Comparison of ENCODE assay signal across 10 cellular contexts in the genomic region with DNA sequence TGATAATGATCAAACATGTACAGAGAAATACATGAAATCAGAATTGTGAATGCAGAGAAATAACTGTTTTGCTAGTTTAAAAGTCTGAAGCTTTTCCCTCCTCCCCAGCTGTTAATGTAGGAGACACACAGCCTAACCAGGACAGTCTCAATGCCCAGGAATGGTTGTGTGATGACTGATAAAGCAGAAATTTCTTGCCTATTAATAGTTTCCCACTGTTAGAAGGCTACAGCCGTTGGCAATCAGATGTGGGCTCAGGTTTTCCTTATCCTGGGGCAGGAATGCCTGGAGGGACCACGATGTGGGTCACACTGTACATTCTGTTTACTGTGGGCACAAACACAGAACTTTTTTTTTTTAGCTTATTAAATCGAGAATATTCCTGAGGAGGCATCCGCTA. TPM values are rescaled to one million over a fixed set of nuclear protein-coding genes. Genes with fewer than 3 reads are reported as not detected.
DNase-seq lines count a peak whose midpoint lies in the region; ATAC-seq, FAIRE-seq and TF ChIP-seq lines count a peak whose summit lies in the region.
"Had no signal": no experiment of that assay in that cellular context is flagged by ENCODE, and none has a peak within 500 bp of the region (broad histone marks: within the 10 kb centered on the region; RNA-seq: fewer than 3 reads in every experiment).

No MANE protein-coding gene starts in this region.

- peaks cover 9 to 73% (median 63%) of the 10 kb centered on the region in 9 donors for H3K4me1 ChIP-seq in heart right ventricle
- peaks cover 31 to 80% (median 60%) of the 10 kb centered on the region in 4 donors for H3K4me1 ChIP-seq in stomach

- H3K27me3 ChIP-seq in heart right ventricle: no peaks in the 10 kb centered on the region
- no peaks in the 10 kb centered on the region for H3K27me3 ChIP-seq in stomach

- no peaks in the 10 kb centered on the region for H3K9me3 ChIP-seq in heart right ventricle
- no peaks in the 10 kb centered on the region for H3K9me3 ChIP-seq in stomach

- WGBS in heart right ventricle, 2 donors: 39 to 51% methylated on average over 4 of the region's 4 CpGs
- 41 to 52% (median 50%) methylated on average over 4 of the region's 4 CpGs for WGBS in stomach, 5 donors

- H3K36me3 ChIP-seq in heart right ventricle: peaks cover 0 to 18% (median 5%) of the 10 kb centered on the region in 9 donors
- H3K36me3 ChIP-seq in stomach: peaks cover 0 to 10% (median 7%) of the 10 kb centered on the region in 4 donors

- H3K27me3 Mint-ChIP-seq in activated CD8-positive, alpha-beta memory T cell treated with anti-CD3 and anti-CD28 coated beads, Interleukin-2, amount 10 ng/mL, durations not matched to agents 7 days and 5 days: no peaks in the 10 kb centered on the region
- no peaks in the 10 kb centered on the region for H3K27me3 Mint-ChIP-seq in activated naive CD8-positive, alpha-beta T cell treated with anti-CD3 and anti-CD28 coated beads for 36 hours

- no peak for TF ChIP-seq CTCF in heart right ventricle (IDR thresholded peaks at IDR 0.05)
- TF ChIP-seq CTCF in stomach (IDR thresholded peaks at IDR 0.05): no peak
- no peak for TF ChIP-seq CTCF in omental fat pad (IDR thresholded peaks at IDR 0.05)

- peak overlapping the region in 8 of 10 donors; percentile 1 to 86 (median 78) for H3K4me3 ChIP-seq in heart right ventricle
- peak overlapping the region in 3 of 4 donors; percentile 67 to 81 (median 78) for H3K4me3 ChIP-seq in stomach

- CTCF ChIA-PET in activated CD8-positive, alpha-beta memory T cell treated with anti-CD3 and anti-CD28 coated beads, Interleukin-2, amount 10 ng/mL, durations not matched to agents 7 days and 5 days (lab: Charles Lee): interaction anchor here (1.0 to 1.8 kb wide), 2 partner anchors 23 to 119 kb away, joined by 3 to 6 read pairs; no protein-coding TSS in a partner anchor

- H3K27ac ChIP-seq in heart right ventricle: peak overlapping the region; percentile 8 to 100 (median 96)
- H3K27ac ChIP-seq in stomach: peak overlapping the region in 4 of 5 donors; percentile 2 to 99 (median 94)

- no peak for DNase-seq in activated CD8-positive, alpha-beta memory T cell treated with anti-CD3 and anti-CD28 coated beads, Interleukin-2, amount 10 ng/mL, durations not matched to agents 7 days and 5 days
- DNase-seq in activated CD8-positive, alpha-beta memory T cell treated with anti-CD3 and anti-CD28 coated beads for 24 hours: no peak
- no peak for DNase-seq in activated naive CD8-positive, alpha-beta T cell treated with anti-CD3 and anti-CD28 coated beads for 36 hours
- peak in 1 of 2 donors; percentile 7 for DNase-seq in heart right ventricle
- no peak for DNase-seq in stomach
- DNase-seq in NCI-H1092 (lab: John Stamatoyannopoulos, UW): no peak
- no peak for DNase-seq in urothelium cell line (ENCODE audit: low spot score)
- no peak for DNase-seq in omental fat pad (ENCODE audit: low spot score)
- DNase-seq: NCI-H187 treated with DMSO at 0.1 percent for 48 hours had no signal

- H3K4me1 Mint-ChIP-seq in activated CD8-positive, alpha-beta memory T cell treated with anti-CD3 and anti-CD28 coated beads, Interleukin-2, amount 10 ng/mL, durations not matched to agents 7 days and 5 days: peaks cover 52% of the 10 kb centered on the region
- peaks cover 39% of the 10 kb centered on the region for H3K4me1 Mint-ChIP-seq in activated naive CD8-positive, alpha-beta T cell treated with anti-CD3 and anti-CD28 coated beads for 36 hours

- ATAC-seq in activated CD8-positive, alpha-beta memory T cell treated with anti-CD3 and anti-CD28 coated beads, Interleukin-2, amount 10 ng/mL, durations not matched to agents 7 days and 5 days: no peak
- ATAC-seq in heart right ventricle (no peak), omental fat pad (ENCODE audit: low FRiP score) (no peak)
- ATAC-seq: left colon had no signal

- no peak for TF ChIP-seq EP300 in stomach (IDR thresholded peaks at IDR 0.05)

- H3K36me3 Mint-ChIP-seq in activated CD8-positive, alpha-beta memory T cell treated with anti-CD3 and anti-CD28 coated beads, Interleukin-2, amount 10 ng/mL, durations not matched to agents 7 days and 5 days: peaks cover 13% of the 10 kb centered on the region
- H3K36me3 Mint-ChIP-seq in activated naive CD8-positive, alpha-beta T cell treated with anti-CD3 and anti-CD28 coated beads for 36 hours: peaks cover 14% of the 10 kb centered on the region

- H3K4me3 Mint-ChIP-seq in activated CD8-positive, alpha-beta memory T cell treated with anti-CD3 and anti-CD28 coated beads, Interleukin-2, amount 10 ng/mL, durations not matched to agents 7 days and 5 days: peak overlapping the region; percentile 74
- H3K4me3 Mint-ChIP-seq in activated naive CD8-positive, alpha-beta T cell treated with anti-CD3 and anti-CD28 coated beads for 36 hours: peak overlapping the region; percentile 75

- H3K27ac Mint-ChIP-seq in activated CD8-positive, alpha-beta memory T cell treated with anti-CD3 and anti-CD28 coated beads, Interleukin-2, amount 10 ng/mL, durations not matched to agents 7 days and 5 days: peak overlapping the region; percentile 2
- H3K27ac Mint-ChIP-seq in activated naive CD8-positive, alpha-beta T cell treated with anti-CD3 and anti-CD28 coated beads for 36 hours: peak overlapping the region; percentile 38

- no peak for FAIRE-seq in urothelium cell line (lab: Jason Lieb, UNC)

- intact Hi-C loops in heart right ventricle (cut with DNase I): loop anchor here in 1 of 10 donors (10.0 kb wide), 1 partner anchor 153 kb away; no protein-coding TSS in a partner anchor
- intact Hi-C loops in stomach (cut with DNase I; ENCODE audit: low total_unique reads): no loop called here

- no peak for TF ChIP-seq POLR2A in stomach (IDR thresholded peaks at IDR 0.05)

- no peaks in the 10 kb centered on the region for H3K9me3 Mint-ChIP-seq in activated CD8-positive, alpha-beta memory T cell treated with anti-CD3 and anti-CD28 coated beads, Interleukin-2, amount 10 ng/mL, durations not matched to agents 7 days and 5 days (ENCODE audit: low read depth)
- H3K9me3 Mint-ChIP-seq in activated naive CD8-positive, alpha-beta T cell treated with anti-CD3 and anti-CD28 coated beads for 36 hours: peaks cover 1% of the 10 kb centered on the region

RNA-seq across cellular contexts. Expression of a gene that starts 1.9 kb away (rescaled TPM):
- total RNA-seq in activated CD8-positive, alpha-beta memory T cell treated with anti-CD3 and anti-CD28 coated beads, Interleukin-2, amount 10 ng/mL, durations not matched to agents 7 days and 5 days: 1 to 10 TPM; 8.5 to 8.7 TPM
- 1 to 10 TPM; 4.0 to 4.2 TPM for total RNA-seq in activated naive CD8-positive, alpha-beta T cell treated with anti-CD3 and anti-CD28 coated beads for 36 hours
- total RNA-seq in heart right ventricle (10 to 100 TPM in 6 of 10 donors, 1 to 10 TPM in 4; 7.6 to 14.3 (median 10.1) TPM), stomach (1 to 10 TPM in 4 of 5 donors, under 1 TPM in 1; 0.58 to 7.1 (median 5.7) TPM), omental fat pad (10 to 100 TPM in 1 of 4 donors, 1 to 10 TPM in 3; 3.5 to 16.7 (median 6.0) TPM)
- polyA plus RNA-seq in heart right ventricle (1 to 10 TPM; 4.0 to 6.1 TPM), stomach (1 to 10 TPM; 2.6 to 3.8 (median 3.7) TPM)

RNA-seq across cellular contexts. Expression of a gene that starts 2.0 kb away (rescaled TPM):
- total RNA-seq in activated CD8-positive, alpha-beta memory T cell treated with anti-CD3 and anti-CD28 coated beads, Interleukin-2, amount 10 ng/mL, durations not matched to agents 7 days and 5 days: 10 to 100 TPM; 21.9 to 31.2 TPM
- 10 to 100 TPM; 25.7 to 28.7 TPM for total RNA-seq in activated naive CD8-positive, alpha-beta T cell treated with anti-CD3 and anti-CD28 coated beads for 36 hours
- total RNA-seq in heart right ventricle: 10 to 100 TPM; 16.6 to 38.3 (median 28.0) TPM
- polyA plus RNA-seq in heart right ventricle: 1 to 10 TPM; 2.4 to 8.3 TPM
- 10 to 100 TPM in 2 of 5 donors, 1 to 10 TPM in 3; 2.3 to 17.9 (median 8.6) TPM for total RNA-seq in stomach
- polyA plus RNA-seq in stomach: 1 to 10 TPM; 1.6 to 2.3 (median 2.2) TPM
- 10 to 100 TPM in 1 of 4 donors, 1 to 10 TPM in 3; 3.7 to 16.6 (median 5.7) TPM for total RNA-seq in omental fat pad

RNA-seq across cellular contexts. Expression of a gene that starts 4.8 kb away (rescaled TPM):
- total RNA-seq in activated CD8-positive, alpha-beta memory T cell treated with anti-CD3 and anti-CD28 coated beads, Interleukin-2, amount 10 ng/mL, durations not matched to agents 7 days and 5 days: 10 to 100 TPM; 13.5 to 25.7 TPM
- total RNA-seq in activated naive CD8-positive, alpha-beta T cell treated with anti-CD3 and anti-CD28 coated beads for 36 hours: 1 to 10 TPM; 2.9 to 3.2 TPM
- total RNA-seq in heart right ventricle (1 to 10 TPM in 4 of 10 donors, under 1 TPM in 6; 0.45 to 2.5 (median 0.93) TPM), stomach (10 to 100 TPM in 2 of 5 donors, 1 to 10 TPM in 3; 1.4 to 14.6 (median 9.8) TPM), omental fat pad (1 to 10 TPM; 1.8 to 8.8 (median 2.9) TPM)
- polyA plus RNA-seq in heart right ventricle (1 to 10 TPM in 1 of 2 donors, under 1 TPM in 1; 0.75 to 7.5 TPM), stomach (1 to 10 TPM; 1.9 to 4.9 (median 2.3) TPM)

RNA-seq across cellular contexts. Expression of a gene that starts 20.0 kb away (rescaled TPM):
- 1 to 10 TPM in 1 of 2 experiments, under 1 TPM in 1; 0.42 to 1.5 TPM for total RNA-seq in activated CD8-positive, alpha-beta memory T cell treated with anti-CD3 and anti-CD28 coated beads, Interleukin-2, amount 10 ng/mL, durations not matched to agents 7 days and 5 days
- total RNA-seq in activated naive CD8-positive, alpha-beta T cell treated with anti-CD3 and anti-CD28 coated beads for 36 hours: under 1 TPM; 0.52 to 0.66 TPM
- total RNA-seq in heart right ventricle (1 to 10 TPM in 3 of 10 donors, under 1 TPM in 7; 0.34 to 2.0 (median 0.89) TPM), stomach (100 to 1,000 TPM in 1 of 5 donors, 1 to 10 TPM in 3, under 1 TPM in 1; 0.45 to 116 (median 5.8) TPM), omental fat pad (1 to 10 TPM in 3 of 4 donors, under 1 TPM in 1; 0.60 to 4.1 (median 1.6) TPM)
- polyA plus RNA-seq in heart right ventricle (1 to 10 TPM in 1 of 2 donors, under 1 TPM in 1; 0.45 to 2.4 TPM), stomach (1 to 10 TPM in 1 of 3 donors, under 1 TPM in 1, not detected in 1; 0.25 to 6.0 TPM)
